In genomic region chr17:82246365-82247174, GRCh38 we compare ENCODE assay signal across 8 cellular contexts. TPM values are rescaled to one million over a fixed set of nuclear protein-coding genes. Genes with fewer than 3 reads are reported as not detected.
DNase-seq lines count a peak whose midpoint lies in the region; ATAC-seq and TF ChIP-seq lines count a peak whose summit lies in the region.

No MANE protein-coding gene starts in this region.

- H3K4me2 ChIP-seq in SK-N-SH: no peak overlapping the region

- TF ChIP-seq EP300 in SK-N-SH (IDR thresholded peaks at IDR 0.05; ENCODE audit: borderline replicate concordance in 1 of 2, low read depth in 1 of 2, low read length in 1 of 2): no peak

- H3K4me3 ChIP-seq in SK-N-SH (ENCODE audit: low read depth in 2 of 2, low read length in 1 of 2): no peak overlapping the region
- no peak overlapping the region for H3K4me3 ChIP-seq in right atrium auricular region

- no peak for TF ChIP-seq CTCF in SK-N-SH (IDR thresholded peaks at IDR 0.05)
- no peak for TF ChIP-seq CTCF in right atrium auricular region (IDR thresholded peaks at IDR 0.05)

- H3K27ac Mint-ChIP-seq in activated T-helper 1 cell treated with anti-CD3 and anti-CD28 coated beads, Interleukin-12 subunit alpha, Interleukin-12 subunit beta, Interleukin-2, Interleukin-4 antibody, amounts not matched to agents 30 ng/mL and 10 ng/mL and 1 ng/mL, durations not matched to agents 14 hours and 24 hours and 36 hours: peak overlapping the region; percentile 55

- peaks cover 12% of the 10 kb centered on the region for H3K4me1 Mint-ChIP-seq in activated T-helper 1 cell treated with anti-CD3 and anti-CD28 coated beads, Interleukin-12 subunit alpha, Interleukin-12 subunit beta, Interleukin-2, Interleukin-4 antibody, amounts not matched to agents 30 ng/mL and 10 ng/mL and 1 ng/mL, durations not matched to agents 14 hours and 24 hours and 36 hours (ENCODE audit: low read depth)

- no peak overlapping the region for H3K9ac ChIP-seq in SK-N-SH

- peak overlapping the region; percentile 3 to 23; a peak in 3 of 4 replicates for H3K27ac ChIP-seq in SK-N-SH (ENCODE audit: low read depth in 2 of 2, low read length in 1 of 2)
- peak overlapping the region; percentile 56 to 67 for H3K27ac ChIP-seq in right atrium auricular region
- peak overlapping the region; percentile 0 for H3K27ac ChIP-seq in temporal lobe (ENCODE audit: low read depth, low read length)

- peaks cover 68% of the 10 kb centered on the region for H3F3A ChIP-seq in SK-N-SH (replicated peaks; ENCODE audit: insufficient read depth)

- no peak for TF ChIP-seq RAD21 in SK-N-SH (IDR thresholded peaks at IDR 0.05; ENCODE audit: low read length)

- ATAC-seq in SK-N-SH treated with all-trans-retinoic acid at 6 μM for 48 hours (no peak), GM21717 (IDR thresholded peaks at IDR 0.05; ENCODE audit: unreplicated experiment) (no peak), GM19397 (IDR thresholded peaks at IDR 0.05; ENCODE audit: unreplicated experiment) (no peak)

- no peaks in the 10 kb centered on the region for H3K9me3 ChIP-seq in SK-N-SH
- no peaks in the 10 kb centered on the region for H3K9me3 ChIP-seq in right atrium auricular region

- H3K4me3 Mint-ChIP-seq in activated T-helper 1 cell treated with anti-CD3 and anti-CD28 coated beads, Interleukin-12 subunit alpha, Interleukin-12 subunit beta, Interleukin-2, Interleukin-4 antibody, amounts not matched to agents 30 ng/mL and 10 ng/mL and 1 ng/mL, durations not matched to agents 14 hours and 24 hours and 36 hours: no peak overlapping the region

- peaks cover 49% of the 10 kb centered on the region for H3K36me3 Mint-ChIP-seq in activated T-helper 1 cell treated with anti-CD3 and anti-CD28 coated beads, Interleukin-12 subunit alpha, Interleukin-12 subunit beta, Interleukin-2, Interleukin-4 antibody, amounts not matched to agents 30 ng/mL and 10 ng/mL and 1 ng/mL, durations not matched to agents 14 hours and 24 hours and 36 hours (ENCODE audit: low read depth)

- intact Hi-C loops in activated T-helper 1 cell treated with anti-CD3 and anti-CD28 coated beads, Interleukin-12 subunit alpha, Interleukin-12 subunit beta, Interleukin-2, Interleukin-4 antibody, amounts not matched to agents 30 ng/mL and 10 ng/mL and 1 ng/mL, durations not matched to agents 14 hours and 24 hours and 36 hours (cut with micrococcal nuclease): no loop called here

- no peaks in the 10 kb centered on the region for H3K27me3 ChIP-seq in SK-N-SH (ENCODE audit: insufficient read depth)
- no peaks in the 10 kb centered on the region for H3K27me3 ChIP-seq in right atrium auricular region

- H3K9me2 ChIP-seq in SK-N-SH: no peaks in the 10 kb centered on the region

- H3K27me3 Mint-ChIP-seq in activated T-helper 1 cell treated with anti-CD3 and anti-CD28 coated beads, Interleukin-12 subunit alpha, Interleukin-12 subunit beta, Interleukin-2, Interleukin-4 antibody, amounts not matched to agents 30 ng/mL and 10 ng/mL and 1 ng/mL, durations not matched to agents 14 hours and 24 hours and 36 hours (ENCODE audit: insufficient read depth): no peaks in the 10 kb centered on the region

- peaks cover 55 to 93% of the 10 kb centered on the region in 2 experiments for H3K36me3 ChIP-seq in SK-N-SH (replicated peaks in 1 of 2; ENCODE audit: control insufficient read depth in 1 of 2, insufficient read depth in 2 of 2, low read length in 1 of 2)
- H3K36me3 ChIP-seq in right atrium auricular region: peaks cover 87% of the 10 kb centered on the region

- peaks cover 84% of the 10 kb centered on the region for H3K79me2 ChIP-seq in SK-N-SH (ENCODE audit: insufficient read depth)

- peaks cover 22 to 25% of the 10 kb centered on the region in 2 experiments; a peak in 3 of 4 replicates for H3K4me1 ChIP-seq in SK-N-SH (ENCODE audit: control insufficient read depth in 1 of 2, insufficient read depth in 2 of 2, low read depth in 1 of 2, low read length in 1 of 2)
- peaks cover 0 to 45% of the 10 kb centered on the region in 2 donors for H3K4me1 ChIP-seq in right atrium auricular region

- 72% methylated on average over 25 of the region's 27 CpGs for WGBS in SK-N-SH (ENCODE audit: low lambda C conversion rate)

- CTCF ChIA-PET in SK-N-SH (lab: Yijun Ruan, JAX): interaction anchor here (0.7 to 2.6 kb wide), 5 partner anchors 8 to 74 kb away, joined by 3 to 17 read pairs (median 3); no protein-coding TSS in a partner anchor

- peaks cover 100% of the 10 kb centered on the region for H4K20me1 ChIP-seq in SK-N-SH (ENCODE audit: insufficient read depth)

- H3K9me3 Mint-ChIP-seq in activated T-helper 1 cell treated with anti-CD3 and anti-CD28 coated beads, Interleukin-12 subunit alpha, Interleukin-12 subunit beta, Interleukin-2, Interleukin-4 antibody, amounts not matched to agents 30 ng/mL and 10 ng/mL and 1 ng/mL, durations not matched to agents 14 hours and 24 hours and 36 hours: no peaks in the 10 kb centered on the region

- no peak overlapping the region for H2AFZ ChIP-seq in SK-N-SH (ENCODE audit: low read depth)

- POLR2A ChIA-PET in SK-N-SH (lab: Yijun Ruan, JAX): no interaction called here

- peak; percentile 44 for DNase-seq in SK-N-SH
- no peak for DNase-seq in activated T-helper 1 cell treated with anti-CD3 and anti-CD28 coated beads, Interleukin-12 subunit alpha, Interleukin-12 subunit beta, Interleukin-2, Interleukin-4 antibody, amounts not matched to agents 30 ng/mL and 10 ng/mL and 1 ng/mL, durations not matched to agents 14 hours and 24 hours and 36 hours (ENCODE audit: low spot score)
- DNase-seq in right atrium auricular region (ENCODE audit: low spot score): no peak
- DNase-seq in iPS-NIHi11 (ENCODE audit: low spot score): no peak

TF ChIP-seq in SK-N-SH, 30 proteins besides CTCF, POLR2A, EP300 and RAD21:
- TF ChIP-seq FOSL2 (IDR thresholded peaks at IDR 0.05; ENCODE audit: borderline replicate concordance, low read depth) (peak; percentile 30; the same call in 1 of the 2 replicates), FOXM1 (IDR thresholded peaks at IDR 0.05; ENCODE audit: low read depth) (no peak), POLR2AphosphoS5 (IDR thresholded peaks at IDR 0.05; ENCODE audit: low read depth, low read length) (peak; percentile 13)

TF ChIP-seq in SK-N-SH treated with all-trans-retinoic acid at 6 μM for 48 hours, 23 proteins besides CTCF, POLR2A, EP300 and RAD21:
- TF ChIP-seq OSR1 (CRISPR knock-in tag; IDR thresholded peaks at IDR 0.05) (no peak), BACH2 (CRISPR knock-in tag; IDR thresholded peaks at IDR 0.05; ENCODE audit: borderline replicate concordance) (no peak), RARB (CRISPR knock-in tag; IDR thresholded peaks at IDR 0.05) (no peak), CSRNP3 (CRISPR knock-in tag; IDR thresholded peaks at IDR 0.05) (no peak), PATZ1 (CRISPR knock-in tag; IDR thresholded peaks at IDR 0.05; ENCODE audit: borderline replicate concordance) (no peak)

RNA-seq across cellular contexts. Expression of gene SLC16A3, which starts 17.7 kb away (rescaled TPM):
- 68.8 and 70.7 TPM in 2 replicates for polyA plus RNA-seq in SK-N-SH (2012; rRNA removed)
- polyA plus RNA-seq in SK-N-SH (2012; cell fraction: cytosol; rRNA removed): 25.2 and 42.6 TPM in 2 replicates
- polyA plus RNA-seq in SK-N-SH (2012; cell fraction: nucleus; rRNA removed): 38.5 and 58.7 TPM in 2 replicates
- 111 and 115 TPM in 2 replicates for total RNA-seq in activated T-helper 1 cell treated with anti-CD3 and anti-CD28 coated beads, Interleukin-12 subunit alpha, Interleukin-12 subunit beta, Interleukin-2, Interleukin-4 antibody, amounts not matched to agents 30 ng/mL and 10 ng/mL and 1 ng/mL, durations not matched to agents 14 hours and 24 hours and 36 hours
- total RNA-seq in right atrium auricular region (10 to 100 TPM in 1 of 2 donors, 1 to 10 TPM in 1; 5.0 to 19.5 TPM), temporal lobe (2.5 TPM)

RNA-seq across cellular contexts. Expression of gene CSNK1D, which starts 26.9 kb away (rescaled TPM):
- polyA plus RNA-seq in SK-N-SH (2012; rRNA removed): 133 and 216 TPM in 2 replicates
- 121 and 170 TPM in 2 replicates for polyA plus RNA-seq in SK-N-SH (2012; cell fraction: cytosol; rRNA removed)
- polyA plus RNA-seq in SK-N-SH (2012; cell fraction: nucleus; rRNA removed): 670 and 707 TPM in 2 replicates
- 154 and 161 TPM in 2 replicates for total RNA-seq in activated T-helper 1 cell treated with anti-CD3 and anti-CD28 coated beads, Interleukin-12 subunit alpha, Interleukin-12 subunit beta, Interleukin-2, Interleukin-4 antibody, amounts not matched to agents 30 ng/mL and 10 ng/mL and 1 ng/mL, durations not matched to agents 14 hours and 24 hours and 36 hours
- 10 to 100 TPM; 31.3 to 32.9 TPM for total RNA-seq in right atrium auricular region
- total RNA-seq in temporal lobe: 32.2 TPM

RNA-seq across cellular contexts. Expression of gene CCDC57, which starts 33.9 kb away (rescaled TPM):
- 68.6 and 82.9 TPM in 2 replicates for polyA plus RNA-seq in SK-N-SH (2012; rRNA removed)
- polyA plus RNA-seq in SK-N-SH (2012; cell fraction: cytosol; rRNA removed): 11.2 and 17.5 TPM in 2 replicates
- 417 and 423 TPM in 2 replicates for polyA plus RNA-seq in SK-N-SH (2012; cell fraction: nucleus; rRNA removed)
- total RNA-seq in activated T-helper 1 cell treated with anti-CD3 and anti-CD28 coated beads, Interleukin-12 subunit alpha, Interleukin-12 subunit beta, Interleukin-2, Interleukin-4 antibody, amounts not matched to agents 30 ng/mL and 10 ng/mL and 1 ng/mL, durations not matched to agents 14 hours and 24 hours and 36 hours: 59.5 and 60.8 TPM in 2 replicates
- total RNA-seq in right atrium auricular region (1 to 10 TPM; 5.1 to 7.4 TPM), temporal lobe (16.2 TPM)

Comparison
In these comparisons a context has a peak if more than half of its experiments do, and no peak if none do; other contexts are left out.
1. H3K27ac ChIP-seq: peak in every context shown above with its lines; median percentile 62 in right atrium auricular region; 13 in SK-N-SH; 0 in temporal lobe.